In genomic region chr3:46183330-46183729, GRCh38 we compare ENCODE assay signal across 21 cellular contexts. TPM values are rescaled to one million over a fixed set of nuclear protein-coding genes. Genes with fewer than 3 reads are reported as not detected.
A peak's percentile ranks its signal among the peaks of the same experiment; 100 is the strongest.
DNase-seq lines count a peak whose midpoint lies in the region; ATAC-seq and TF ChIP-seq lines count a peak whose summit lies in the region.
"Had no signal": no experiment of that assay in that cellular context is flagged by ENCODE, and none has a peak within 500 bp of the region (broad histone marks: within the 10 kb centered on the region; RNA-seq: fewer than 3 reads in every experiment).

No MANE protein-coding gene starts in this region.

- intact Hi-C loops in MCF 10A (cut with micrococcal nuclease) (no loop called here), mammary epithelial cell (cut with micrococcal nuclease) (no loop called here), aorta (cut with DNase I) (no loop called here), PC-3 (cut with micrococcal nuclease) (no loop called here)

- H3K4me3 ChIP-seq in mammary epithelial cell (replicated peaks in 1 of 3; ENCODE audit: insufficient read depth in 1 of 3, low read depth in 2 of 3, low read length in 3 of 3) (no peak overlapping the region), aorta (ENCODE audit: low read length in 2 of 2) (no peak overlapping the region), PC-3 (ENCODE audit: low read length) (no peak overlapping the region)
- H3K4me3 ChIP-seq: adrenal gland, esophagus squamous epithelium, transverse colon had no signal

- H3K4me3 Mint-ChIP-seq in MCF 10A (ENCODE audit: unreplicated experiment): no peak overlapping the region
- H3K4me3 Mint-ChIP-seq: activated CD4-positive, alpha-beta memory T cell treated with anti-CD3 and anti-CD28 coated beads for 36 hours; activated T-cell treated with anti-CD3 and anti-CD28 coated beads, Interleukin-2, amount 50 U/mL, for 72 hours; CD4-positive, CD25-positive, alpha-beta regulatory T cell; neural crest cell had no signal

- CTCF ChIA-PET in MCF 10A (lab: Yijun Ruan, JAX) (interaction anchor here (0.6 kb wide), 1 partner anchor 248 kb away, joined by 3 read pairs; no protein-coding TSS in a partner anchor), mammary epithelial cell (lab: Charles Lee; ENCODE audit: low non-redundant PET) (no interaction called here), PC-3 (lab: Charles Lee) (no interaction called here)

- no peak overlapping the region for H2AFZ ChIP-seq in mammary epithelial cell (ENCODE audit: low read depth, low read length)
- H2AFZ ChIP-seq in PC-3 (ENCODE audit: low read length): no peak overlapping the region

- H3K36me3 Mint-ChIP-seq in MCF 10A (ENCODE audit: insufficient read depth, unreplicated experiment): no peaks in the 10 kb centered on the region
- H3K36me3 Mint-ChIP-seq: activated CD4-positive, alpha-beta memory T cell treated with anti-CD3 and anti-CD28 coated beads for 36 hours; CD4-positive, CD25-positive, alpha-beta regulatory T cell had no signal

- dilution Hi-C loops in mammary epithelial cell (cut with HindIII; ENCODE audit: low sequenced_read_pairs): no loop called here

- H3K27ac Mint-ChIP-seq in MCF 10A (ENCODE audit: low read depth, unreplicated experiment): peak overlapping the region; percentile 88
- H3K27ac Mint-ChIP-seq: activated CD4-positive, alpha-beta memory T cell treated with anti-CD3 and anti-CD28 coated beads for 36 hours; CD4-positive, CD25-positive, alpha-beta regulatory T cell had no signal

- peaks cover 16% of the 10 kb centered on the region for H3K4me1 Mint-ChIP-seq in MCF 10A (ENCODE audit: insufficient read depth, unreplicated experiment)
- H3K4me1 Mint-ChIP-seq: neural crest cell had no signal

- H3K9me3 ChIP-seq in mammary epithelial cell (replicated peaks; ENCODE audit: insufficient read depth, low read length) (peaks cover 10% of the 10 kb centered on the region), aorta (ENCODE audit: control insufficient read depth, low read length) (no peaks in the 10 kb centered on the region), PC-3 (ENCODE audit: low read length) (no peaks in the 10 kb centered on the region)
- H3K9me3 ChIP-seq: adrenal gland, esophagus squamous epithelium, transverse colon had no signal

- in situ Hi-C loops in mammary epithelial cell (cut with MboI; ENCODE audit: low sequenced_read_pairs in 2 of 2): no loop called here

- BruUV-seq in MCF 10A (replicated peaks; lab: Mats Ljungman, UMichigan) (no TSS peak), mammary epithelial cell (replicated peaks; lab: Mats Ljungman, UMichigan) (no TSS peak), PC-3 (replicated peaks; lab: Mats Ljungman, UMichigan) (no TSS peak)

- WGBS in mammary epithelial cell (ENCODE audit: low coverage, missing lambda C conversion rate): 97% methylated on average over 5 of the region's 5 CpGs
- 59 to 70% methylated on average over 5 of the region's 5 CpGs for WGBS in aorta, 2 donors

- TF ChIP-seq CTCF in MCF 10A (IDR thresholded peaks at IDR 0.05; ENCODE audit: unreplicated experiment) (no peak), mammary epithelial cell (conservative IDR thresholded peaks at IDR 0.05 in 1 of 2, IDR thresholded peaks at IDR 0.05 in 1 of 2; ENCODE audit: extremely low read depth in 1 of 2, insufficient read depth in 1 of 2, low read depth in 1 of 2, low read length in 2 of 2) (no peak), PC-3 (conservative IDR thresholded peaks at IDR 0.05; ENCODE audit: low read depth, low read length) (no peak)

- POLR2A ChIA-PET in MCF 10A (lab: Yijun Ruan, JAX) (interaction anchor here (1.4 kb wide), 1 partner anchor 16 kb away, joined by 4 read pairs; no protein-coding TSS in a partner anchor), PC-3 (lab: Charles Lee; ENCODE audit: unreplicated experiment) (no interaction called here)

- no peak overlapping the region for H3K9ac ChIP-seq in mammary epithelial cell (ENCODE audit: insufficient read depth, low read length)
- no peak overlapping the region for H3K9ac ChIP-seq in PC-3 (ENCODE audit: low read length)

- H3K9me2 ChIP-seq in PC-3 (replicated peaks; ENCODE audit: low read length): no peaks in the 10 kb centered on the region

- no peaks in the 10 kb centered on the region for H3K27me3 Mint-ChIP-seq in MCF 10A (ENCODE audit: insufficient read depth, unreplicated experiment)

- H3K9me3 Mint-ChIP-seq in MCF 10A (ENCODE audit: unreplicated experiment): peaks cover 7% of the 10 kb centered on the region
- H3K9me3 Mint-ChIP-seq: activated CD4-positive, alpha-beta memory T cell treated with anti-CD3 and anti-CD28 coated beads for 36 hours; activated T-cell treated with anti-CD3 and anti-CD28 coated beads, Interleukin-2, amount 50 U/mL, for 72 hours had no signal

- peak; percentile 15 for ATAC-seq in aorta (ENCODE audit: low FRiP score)
- ATAC-seq in HG03565 (IDR thresholded peaks at IDR 0.05; ENCODE audit: unreplicated experiment): no peak
- no peak for ATAC-seq in PC-3
- ATAC-seq: activated T-cell treated with anti-CD3 and anti-CD28 coated beads, Interleukin-2, amount 50 U/mL, for 72 hours had no signal

- no peak for DNase-seq in MCF 10A (ENCODE audit: unreplicated experiment)
- DNase-seq in mammary epithelial cell: no peak
- DNase-seq in NCI-H2171 (lab: John Stamatoyannopoulos, UW): peak; percentile 9
- DNase-seq in germinal center (ENCODE audit: low spot score): peak; percentile 27
- DNase-seq in aorta: peak in 1 of 2 donors; percentile 62
- DNase-seq in SHP77 treated with DMSO at 0.1 percent for 48 hours (lab: John Stamatoyannopoulos, UW): no peak
- DNase-seq in PC-3: no peak
- DNase-seq: activated CD4-positive, alpha-beta memory T cell treated with anti-CD3 and anti-CD28 coated beads for 36 hours; activated T-cell treated with anti-CD3 and anti-CD28 coated beads, Interleukin-2, amount 50 U/mL, for 72 hours; caudate nucleus; CD4-positive, CD25-positive, alpha-beta regulatory T cell; esophagus squamous epithelium; glutamatergic neuron; mesendoderm; stimulated activated CD4-positive, alpha-beta T cell treated with anti-CD3 and anti-CD28 coated beads, Interleukin-15, amount 100 ng/mL, for 24 hours; stimulated activated naive CD4-positive, alpha-beta T cell; transverse colon had no signal

- H3K4me2 ChIP-seq in mammary epithelial cell (ENCODE audit: insufficient read depth, low read depth, low read length) (no peak overlapping the region), PC-3 (ENCODE audit: low read length) (no peak overlapping the region)

- H3F3A ChIP-seq in PC-3 (ENCODE audit: low read length, unreplicated experiment): no peaks in the 10 kb centered on the region

- H3K27ac ChIP-seq in mammary epithelial cell (ENCODE audit: insufficient read depth, low read depth, low read length) (no peak overlapping the region), aorta (ENCODE audit: low read depth in 1 of 2, low read length in 2 of 2) (no peak overlapping the region), PC-3 (ENCODE audit: low read length) (no peak overlapping the region)
- H3K27ac ChIP-seq: adrenal gland, esophagus squamous epithelium, transverse colon, VCaP had no signal

- peaks cover 18% of the 10 kb centered on the region for H3K4me1 ChIP-seq in mammary epithelial cell (ENCODE audit: insufficient read depth, low read length)
- no peaks in the 10 kb centered on the region for H3K4me1 ChIP-seq in aorta (ENCODE audit: control insufficient read depth in 1 of 2, insufficient read depth in 2 of 2, low read length in 2 of 2)
- peaks cover 11% of the 10 kb centered on the region; the same call in 1 of the 2 replicates for H3K4me1 ChIP-seq in PC-3 (ENCODE audit: insufficient read depth, low read length)
- H3K4me1 ChIP-seq: adrenal gland, esophagus squamous epithelium had no signal

- no peaks in the 10 kb centered on the region for H3K79me2 ChIP-seq in mammary epithelial cell (ENCODE audit: insufficient read depth, low read length)
- no peaks in the 10 kb centered on the region for H3K79me2 ChIP-seq in PC-3 (ENCODE audit: low read length)

- H3K36me3 ChIP-seq in mammary epithelial cell (ENCODE audit: insufficient read depth, low read length) (no peaks in the 10 kb centered on the region), aorta (ENCODE audit: control insufficient read depth in 1 of 2, insufficient read depth in 2 of 2, low read length in 1 of 2) (no peaks in the 10 kb centered on the region), PC-3 (ENCODE audit: low read depth, low read length) (no peaks in the 10 kb centered on the region)
- H3K36me3 ChIP-seq: adrenal gland, esophagus squamous epithelium, transverse colon had no signal

- H4K20me1 ChIP-seq in mammary epithelial cell (ENCODE audit: insufficient read depth, low read length): no peaks in the 10 kb centered on the region
- H4K20me1 ChIP-seq in PC-3 (ENCODE audit: low read length): no peaks in the 10 kb centered on the region

- H3K27me3 ChIP-seq in mammary epithelial cell (ENCODE audit: insufficient read depth, low read length) (no peaks in the 10 kb centered on the region), aorta (ENCODE audit: control insufficient read depth in 1 of 2, insufficient read depth in 2 of 2, low read length in 1 of 2) (no peaks in the 10 kb centered on the region), PC-3 (ENCODE audit: low read length) (no peaks in the 10 kb centered on the region)
- H3K27me3 ChIP-seq: adrenal gland, esophagus squamous epithelium, transverse colon had no signal

RNA-seq across cellular contexts. Expression of gene CCR1, which starts 24.8 kb away (rescaled TPM):
- total RNA-seq in MCF 10A (2022) (not detected in 2 replicates), mammary epithelial cell (not detected), aorta (10 to 100 TPM; 13.9 to 21.5 TPM), PC-3 (2014; rRNA removed) (0.15 TPM in 1 of 2 replicates, not detected in the other)
- polyA plus RNA-seq in mammary epithelial cell (0.01 TPM), aorta (1 to 10 TPM; 1.2 to 5.1 TPM)
- not detected for polyA minus RNA-seq in mammary epithelial cell

RNA-seq across cellular contexts. Expression of gene CCR3, which starts 58.9 kb away (rescaled TPM):
- total RNA-seq in MCF 10A (2022) (not detected in 2 replicates), mammary epithelial cell (under 1 TPM in 1 of 2 donors, not detected in 1; 0.19 TPM), aorta (under 1 TPM in 1 of 2 donors, not detected in 1; 0.29 TPM), PC-3 (2014; rRNA removed) (0.22 TPM in 1 of 2 replicates, not detected in the other)
- polyA plus RNA-seq in mammary epithelial cell (not detected), aorta (not detected)
- polyA minus RNA-seq in mammary epithelial cell: not detected
- total RNA-seq: activated CD4-positive, alpha-beta memory T cell treated with anti-CD3 and anti-CD28 coated beads for 36 hours; activated T-cell treated with anti-CD3 and anti-CD28 coated beads, Interleukin-2, amount 50 U/mL, for 72 hours; adrenal gland; esophagus squamous epithelium; neural crest cell; transverse colon had no signal

Comparison
In these comparisons a context has a peak if more than half of its experiments do, and no peak if none do; other contexts are left out.
1. DNase-seq: peak in NCI-H2171 (single experiment) and germinal center (single experiment); none in MCF 10A (single experiment), mammary epithelial cell (single experiment), SHP77 treated with DMSO at 0.1 percent for 48 hours (single experiment) and PC-3 (single experiment).
2. RNA of gene CCR1, which starts 24.8 kb away (total RNA-seq): 13.9 to 21.5 TPM in aorta; 0.15 TPM in PC-3, not detected in MCF 10A and not detected in mammary epithelial cell; every median in the first group is over 10 times any median in the second.